ENCODE assay signal across 8 cellular contexts in the genomic region with DNA sequence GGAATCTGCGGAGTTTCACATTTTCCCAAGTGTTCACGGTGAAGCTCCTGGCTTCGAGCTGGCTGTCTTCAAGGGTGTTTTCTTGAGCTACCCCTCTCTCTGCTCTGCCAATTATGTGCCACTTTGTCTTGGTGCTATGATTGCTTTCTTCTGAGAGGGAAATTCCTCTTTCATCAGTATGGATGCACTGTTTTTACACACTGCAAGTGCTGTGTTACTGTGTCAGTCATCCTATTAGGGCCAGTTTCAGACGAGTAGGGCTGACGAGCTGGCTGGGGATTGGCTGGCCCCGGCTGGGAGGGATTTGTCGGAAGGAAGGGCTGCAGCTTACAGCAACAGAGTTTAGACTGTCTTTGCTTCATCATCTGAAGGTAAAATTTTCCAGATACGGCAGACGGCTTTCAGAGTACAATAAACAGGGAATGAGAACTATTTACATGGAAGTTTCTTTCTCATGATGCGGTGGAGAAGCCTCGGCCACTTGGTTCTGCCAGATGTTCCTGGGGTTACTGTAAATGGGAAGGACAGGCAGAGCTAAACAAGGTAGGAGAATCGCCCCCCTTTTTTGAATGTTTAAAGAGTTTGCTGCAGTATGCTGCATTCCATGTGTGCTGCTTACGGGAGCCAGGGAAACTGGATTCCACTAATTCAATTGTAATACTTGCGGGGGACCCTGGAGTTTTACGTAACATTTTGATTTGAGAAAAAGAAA. TPM values are rescaled to one million over a fixed set of nuclear protein-coding genes. Genes with fewer than 3 reads are reported as not detected.
DNase-seq lines count a peak whose midpoint lies in the region; ATAC-seq and TF ChIP-seq lines count a peak whose summit lies in the region.

A gene with protein sequence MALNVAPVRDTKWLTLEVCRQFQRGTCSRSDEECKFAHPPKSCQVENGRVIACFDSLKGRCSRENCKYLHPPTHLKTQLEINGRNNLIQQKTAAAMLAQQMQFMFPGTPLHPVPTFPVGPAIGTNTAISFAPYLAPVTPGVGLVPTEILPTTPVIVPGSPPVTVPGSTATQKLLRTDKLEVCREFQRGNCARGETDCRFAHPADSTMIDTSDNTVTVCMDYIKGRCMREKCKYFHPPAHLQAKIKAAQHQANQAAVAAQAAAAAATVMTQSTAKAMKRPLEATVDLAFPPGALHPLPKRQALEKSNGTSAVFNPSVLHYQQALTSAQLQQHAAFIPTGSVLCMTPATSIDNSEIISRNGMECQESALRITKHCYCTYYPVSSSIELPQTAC (plus strand): TSS at position 345 of the 712 bp plus-strand sequence. CDS start 53,903 bp downstream, outside the sequence.

- no peak for TF ChIP-seq CTCF in lung (IDR thresholded peaks at IDR 0.05; ENCODE audit: control extremely low read depth, extremely low read depth)

- no peaks in the 10 kb centered on the region for H3K9me3 ChIP-seq in lung (ENCODE audit: control insufficient read depth in 2 of 2, insufficient read depth in 1 of 2, low read length in 1 of 2)

- H3K4me1 ChIP-seq in lung (ENCODE audit: control insufficient read depth in 2 of 2, insufficient read depth in 2 of 2, low read length in 2 of 2), result peaks cover 9 to 21% of the 10 kb centered on the region in 2 donors

- no peaks in the 10 kb centered on the region for H3K27me3 ChIP-seq in lung (ENCODE audit: control insufficient read depth, insufficient read depth)

- DNase-seq in CD1c-positive myeloid dendritic cell (ENCODE audit: extremely low spot score) (peak; percentile 89), NCI-H82 (lab: John Stamatoyannopoulos, UW) (peak; percentile 98), lung (ENCODE audit: low spot score) (peak; percentile 93)
- DNase-seq in activated CD8-positive, alpha-beta memory T cell treated with anti-CD3 and anti-CD28 coated beads for 1 hour (ENCODE audit: extremely low read depth in 1 of 2, low read depth in 1 of 2), result peak; percentile 46 to 70
- peak; percentile 83 for DNase-seq in effector CD4-positive, alpha-beta T cell
- DNase-seq in stimulated activated CD4-positive, alpha-beta T cell treated with anti-CD3 and anti-CD28 coated beads, TNF-alpha, amount 100 ng/mL, for 24 hours (ENCODE audit: low read depth in 3 of 3), result peak; percentile 67 to 83 (median 75)

- no peaks in the 10 kb centered on the region for H3K36me3 ChIP-seq in lung (ENCODE audit: control insufficient read depth in 2 of 2, insufficient read depth in 2 of 2, low read length in 2 of 2)

- peak; percentile 94 for ATAC-seq in GM19452 (IDR thresholded peaks at IDR 0.05; ENCODE audit: unreplicated experiment)
- ATAC-seq in HG03575 (IDR thresholded peaks at IDR 0.05; ENCODE audit: extremely low read depth, insufficient number of reproducible peaks, low FRiP score, unreplicated experiment), result peak; percentile 98
- ATAC-seq in lung (ENCODE audit: insufficient read depth, low FRiP score), result peak; percentile 88

- peak within 1 kb of the TSS; percentile 79 for H3K4me3 ChIP-seq in lung

- WGBS in lung, 2 donors, result 5 to 8% methylated on average over 15 of the region's 15 CpGs

- peak within 1 kb of the TSS; percentile 95 to 98 for H3K27ac ChIP-seq in lung (ENCODE audit: low read depth in 1 of 2, low read length in 1 of 2)

RNA-seq across cellular contexts. Expression of the gene that starts here (rescaled TPM):
- 100 to 1,000 TPM in 1 of 2 donors, 10 to 100 TPM in 1; 59.3 to 108 TPM for total RNA-seq in lung
- polyA plus RNA-seq in lung, result 10 to 100 TPM; 13.3 to 19.3 TPM

Comparison
In these comparisons a context has a peak if more than half of its experiments do, and no peak if none do; other contexts are left out.
1. Peak in every context shown above with its lines: DNase-seq, ATAC-seq, H3K4me3 ChIP-seq and H3K27ac ChIP-seq.